14 cellular contexts compared by ENCODE assay signal in genomic region chr12:47110011-47110541, GRCh38.
DNase-seq lines count a peak whose midpoint lies in the region; ATAC-seq and TF ChIP-seq lines count a peak whose summit lies in the region.
"Had no signal": no experiment of that assay in that cellular context is flagged by ENCODE, and none has a peak within 500 bp of the region (broad histone marks: within the 10 kb centered on the region; RNA-seq: fewer than 3 reads in every experiment).

No MANE protein-coding gene starts in this region.

- DNase-seq in AG10803 (ENCODE audit: low read depth) (peak; percentile 89), COLO829 (ENCODE audit: low spot score) (peak; percentile 59), NCI-H748 (lab: John Stamatoyannopoulos, UW; ENCODE audit: unreplicated experiment) (peak; percentile 77), fibroblast of gingiva (ENCODE audit: low read depth) (peak; percentile 48), GOT3 (lab: John Stamatoyannopoulos, UW) (no peak)
- DNase-seq: Caco-2; CD8-positive, alpha-beta T cell; DMS79 had no signal

- H3K4me3 ChIP-seq in AG10803 (ENCODE audit: low read length), result no peak overlapping the region
- H3K4me3 ChIP-seq: A549, HAP-1, K562 had no signal

- no peak for TF ChIP-seq CTCF in AG10803 (conservative IDR thresholded peaks at IDR 0.05; ENCODE audit: low read length)

- no peak for ATAC-seq in GM19328 (IDR thresholded peaks at IDR 0.05; ENCODE audit: unreplicated experiment)
- ATAC-seq in HG03565 (IDR thresholded peaks at IDR 0.05; ENCODE audit: unreplicated experiment), result no peak
- ATAC-seq: A549; CD8-positive, alpha-beta T cell; HepG2; K562 had no signal
